Comparison of ENCODE assay signal across 16 cellular contexts in genomic region chr17:57623620-57624019, GRCh38.
DNase-seq lines count a peak whose midpoint lies in the region; ATAC-seq, FAIRE-seq and TF ChIP-seq lines count a peak whose summit lies in the region.
"Had no signal": no experiment of that assay in that cellular context is flagged by ENCODE, and none has a peak within 500 bp of the region (broad histone marks: within the 10 kb centered on the region; RNA-seq: fewer than 3 reads in every experiment).

No MANE protein-coding gene starts in this region.

- POLR2A ChIA-PET in activated CD4-positive, alpha-beta T cell treated with anti-CD3 and anti-CD28 coated beads for 36 hours (lab: Charles Lee), result no interaction called here

- H3K4me3 Mint-ChIP-seq in activated CD4-positive, alpha-beta T cell treated with anti-CD3 and anti-CD28 coated beads for 36 hours, result no peak overlapping the region
- H3K4me3 Mint-ChIP-seq in HFFc6, result peak overlapping the region; percentile 62
- no peak overlapping the region for H3K4me3 Mint-ChIP-seq in activated naive CD8-positive, alpha-beta T cell treated with anti-CD3 and anti-CD28 coated beads, Interleukin-2, amount 50 U/mL, for 24 hours

- H3K27ac Mint-ChIP-seq in activated CD4-positive, alpha-beta T cell treated with anti-CD3 and anti-CD28 coated beads for 36 hours, result peak overlapping the region; percentile 64
- H3K27ac Mint-ChIP-seq in HFFc6, result peak overlapping the region; percentile 91
- H3K27ac Mint-ChIP-seq in activated naive CD8-positive, alpha-beta T cell treated with anti-CD3 and anti-CD28 coated beads, Interleukin-2, amount 50 U/mL, for 24 hours, result peak overlapping the region; percentile 71

- H3K79me1 ChIP-seq in trophoblast cell (ENCODE audit: low read length), result peaks cover 42% of the 10 kb centered on the region

- DNase-seq in activated CD4-positive, alpha-beta T cell treated with anti-CD3 and anti-CD28 coated beads for 36 hours, result no peak
- no peak for DNase-seq in activated CD4-positive, alpha-beta T cell treated with anti-CD3 and anti-CD28 coated beads for 4 hours
- DNase-seq in HFFc6 (no peak), trophoblast cell (no peak), NCI-H1417 (lab: John Stamatoyannopoulos, UW) (no peak), small intestine (no peak)
- DNase-seq in activated naive CD8-positive, alpha-beta T cell treated with anti-CD3 and anti-CD28 coated beads, Interleukin-2, amount 50 U/mL, for 24 hours, result no peak
- DNase-seq: activated effector memory CD4-positive, alpha-beta T cell treated with Interleukin-2 at 50 U/mL for 16 hours; NCI-H1436; sigmoid colon; WERI-Rb-1 had no signal

- H3K27me3 Mint-ChIP-seq in activated CD4-positive, alpha-beta T cell treated with anti-CD3 and anti-CD28 coated beads for 36 hours, result no peaks in the 10 kb centered on the region
- no peaks in the 10 kb centered on the region; the same call in 1 of the 2 replicates for H3K27me3 Mint-ChIP-seq in HFFc6 (ENCODE audit: insufficient read depth)
- no peaks in the 10 kb centered on the region for H3K27me3 Mint-ChIP-seq in activated naive CD8-positive, alpha-beta T cell treated with anti-CD3 and anti-CD28 coated beads, Interleukin-2, amount 50 U/mL, for 24 hours

- H3K79me2 ChIP-seq in trophoblast cell (ENCODE audit: control insufficient read depth, insufficient read depth, low read length, poor library complexity), result peaks cover 2% of the 10 kb centered on the region

- H2AK5ac ChIP-seq in trophoblast cell (ENCODE audit: low read length), result no peak overlapping the region

- H4K91ac ChIP-seq in trophoblast cell (ENCODE audit: low read depth, low read length), result peak overlapping the region; percentile 80

- H3K23ac ChIP-seq in trophoblast cell (ENCODE audit: low read length), result no peak overlapping the region

- no peak overlapping the region for H3K4me2 ChIP-seq in trophoblast cell (ENCODE audit: low read length)

- H3K9me3 Mint-ChIP-seq in activated CD4-positive, alpha-beta T cell treated with anti-CD3 and anti-CD28 coated beads for 36 hours (ENCODE audit: low read depth), result no peaks in the 10 kb centered on the region
- H3K9me3 Mint-ChIP-seq in HFFc6, result no peaks in the 10 kb centered on the region
- H3K9me3 Mint-ChIP-seq in activated naive CD8-positive, alpha-beta T cell treated with anti-CD3 and anti-CD28 coated beads, Interleukin-2, amount 50 U/mL, for 24 hours, result no peaks in the 10 kb centered on the region

- no peak overlapping the region for H2AFZ ChIP-seq in trophoblast cell (ENCODE audit: insufficient read depth, low read length, poor library complexity)

- ATAC-seq in activated CD4-positive, alpha-beta T cell treated with anti-CD3 and anti-CD28 coated beads for 36 hours, result no peak
- ATAC-seq in activated naive CD8-positive, alpha-beta T cell treated with anti-CD3 and anti-CD28 coated beads, Interleukin-2, amount 50 U/mL, for 24 hours, result no peak
- ATAC-seq in HG03439 (IDR thresholded peaks at IDR 0.05; ENCODE audit: unreplicated experiment), result no peak

- peak overlapping the region; percentile 74 for H3K18ac ChIP-seq in trophoblast cell (ENCODE audit: low read length)

- H3K4me3 ChIP-seq in trophoblast cell (ENCODE audit: low read depth, low read length) (no peak overlapping the region), small intestine (ENCODE audit: low read depth in 1 of 2, low read length in 2 of 2) (no peak overlapping the region)
- H3K4me3 ChIP-seq: sigmoid colon, SJSA1, tibial artery had no signal

- H3K36me3 ChIP-seq in trophoblast cell (ENCODE audit: control insufficient read depth in 1 of 2, insufficient read depth in 2 of 2, low read length in 2 of 2) (peaks cover 17 to 30% of the 10 kb centered on the region in 2 experiments), small intestine (ENCODE audit: control insufficient read depth in 2 of 2, insufficient read depth in 2 of 2, low read length in 2 of 2) (no peaks in the 10 kb centered on the region)
- H3K36me3 ChIP-seq: sigmoid colon, SJSA1 had no signal

- intact Hi-C loops in activated CD4-positive, alpha-beta T cell treated with anti-CD3 and anti-CD28 coated beads for 36 hours (cut with DNase I, micrococcal nuclease), result no loop called here

- H2BK12ac ChIP-seq in trophoblast cell (ENCODE audit: low read length), result peak overlapping the region; percentile 11

- no CpG with 5 or more reads among the region's 11 CpGs for WGBS in trophoblast cell (ENCODE audit: extremely low coverage, insufficient coverage, insufficient read length)
- 80 to 92% (median 81%) methylated on average over 11 of the region's 11 CpGs for WGBS in small intestine, 3 donors

- H3K4me1 Mint-ChIP-seq in activated CD4-positive, alpha-beta T cell treated with anti-CD3 and anti-CD28 coated beads for 36 hours, result peaks cover 18% of the 10 kb centered on the region
- H3K4me1 Mint-ChIP-seq in HFFc6 (ENCODE audit: low read depth), result peaks cover 58% of the 10 kb centered on the region
- peaks cover 37% of the 10 kb centered on the region for H3K4me1 Mint-ChIP-seq in activated naive CD8-positive, alpha-beta T cell treated with anti-CD3 and anti-CD28 coated beads, Interleukin-2, amount 50 U/mL, for 24 hours

- H3K9me3 ChIP-seq in trophoblast cell (ENCODE audit: insufficient read depth, low read depth, low read length) (no peaks in the 10 kb centered on the region), small intestine (ENCODE audit: control insufficient read depth, low read depth) (no peaks in the 10 kb centered on the region)
- H3K9me3 ChIP-seq: sigmoid colon, SJSA1, tibial artery had no signal

- TF ChIP-seq CTCF in HFFc6 (IDR thresholded peaks at IDR 0.05), result no peak

- H3K27me3 ChIP-seq in trophoblast cell (ENCODE audit: insufficient read depth, low read length), result no peaks in the 10 kb centered on the region
- H3K27me3 ChIP-seq in small intestine (ENCODE audit: control insufficient read depth in 2 of 2, insufficient read depth in 2 of 2, low read length in 2 of 2), result no peaks in the 10 kb centered on the region
- H3K27me3 ChIP-seq: sigmoid colon, SJSA1, tibial artery had no signal

- peak overlapping the region; percentile 36 for H3K4ac ChIP-seq in trophoblast cell (ENCODE audit: low read depth, low read length)

- H3K4me1 ChIP-seq in trophoblast cell (ENCODE audit: control insufficient read depth in 1 of 2, insufficient read depth in 2 of 2, low read length in 2 of 2) (peaks cover 49 to 52% of the 10 kb centered on the region in 2 experiments), small intestine (ENCODE audit: control insufficient read depth in 2 of 2, insufficient read depth in 1 of 2, low read depth in 1 of 2, low read length in 1 of 2) (no peaks in the 10 kb centered on the region)
- H3K4me1 ChIP-seq: tibial artery had no signal

- peak overlapping the region; percentile 52 for H4K8ac ChIP-seq in trophoblast cell (ENCODE audit: low read depth, low read length)

- H3K14ac ChIP-seq in trophoblast cell (ENCODE audit: low read length), result peak overlapping the region; percentile 27

- H3K36me3 Mint-ChIP-seq in activated CD4-positive, alpha-beta T cell treated with anti-CD3 and anti-CD28 coated beads for 36 hours (ENCODE audit: low read depth), result peaks cover 13% of the 10 kb centered on the region
- peaks cover 18% of the 10 kb centered on the region; the same call in 1 of the 2 replicates for H3K36me3 Mint-ChIP-seq in HFFc6 (ENCODE audit: low read depth)
- H3K36me3 Mint-ChIP-seq in activated naive CD8-positive, alpha-beta T cell treated with anti-CD3 and anti-CD28 coated beads, Interleukin-2, amount 50 U/mL, for 24 hours (ENCODE audit: low read depth), result peaks cover 14% of the 10 kb centered on the region

- CTCF ChIA-PET in activated CD4-positive, alpha-beta T cell treated with anti-CD3 and anti-CD28 coated beads for 36 hours (lab: Charles Lee), result interaction anchor here (1.5 to 2.5 kb wide), 2 partner anchors 49 to 380 kb away, joined by 4 to 11 read pairs; no protein-coding TSS in a partner anchor

- peak overlapping the region; percentile 35 for H2BK5ac ChIP-seq in trophoblast cell (ENCODE audit: low read depth, low read length, poor library complexity)

- H4K12ac ChIP-seq in trophoblast cell (ENCODE audit: low read depth, low read length), result no peak overlapping the region

- H3K27ac ChIP-seq in trophoblast cell (ENCODE audit: low read depth, low read length) (peak overlapping the region; percentile 96), small intestine (ENCODE audit: low read depth in 1 of 2, low read length in 1 of 2) (no peak overlapping the region)
- H3K27ac ChIP-seq: tibial artery, WERI-Rb-1 had no signal

- peak overlapping the region; percentile 52 for H2BK120ac ChIP-seq in trophoblast cell (ENCODE audit: insufficient read depth, low read length, poor library complexity)

- H3K9ac ChIP-seq in trophoblast cell (ENCODE audit: low read length), result no peak overlapping the region

- no peak for FAIRE-seq in small intestine (lab: Jason Lieb, UNC)
- FAIRE-seq: A204.1, bronchial epithelial cell had no signal
